In the genomic region with DNA sequence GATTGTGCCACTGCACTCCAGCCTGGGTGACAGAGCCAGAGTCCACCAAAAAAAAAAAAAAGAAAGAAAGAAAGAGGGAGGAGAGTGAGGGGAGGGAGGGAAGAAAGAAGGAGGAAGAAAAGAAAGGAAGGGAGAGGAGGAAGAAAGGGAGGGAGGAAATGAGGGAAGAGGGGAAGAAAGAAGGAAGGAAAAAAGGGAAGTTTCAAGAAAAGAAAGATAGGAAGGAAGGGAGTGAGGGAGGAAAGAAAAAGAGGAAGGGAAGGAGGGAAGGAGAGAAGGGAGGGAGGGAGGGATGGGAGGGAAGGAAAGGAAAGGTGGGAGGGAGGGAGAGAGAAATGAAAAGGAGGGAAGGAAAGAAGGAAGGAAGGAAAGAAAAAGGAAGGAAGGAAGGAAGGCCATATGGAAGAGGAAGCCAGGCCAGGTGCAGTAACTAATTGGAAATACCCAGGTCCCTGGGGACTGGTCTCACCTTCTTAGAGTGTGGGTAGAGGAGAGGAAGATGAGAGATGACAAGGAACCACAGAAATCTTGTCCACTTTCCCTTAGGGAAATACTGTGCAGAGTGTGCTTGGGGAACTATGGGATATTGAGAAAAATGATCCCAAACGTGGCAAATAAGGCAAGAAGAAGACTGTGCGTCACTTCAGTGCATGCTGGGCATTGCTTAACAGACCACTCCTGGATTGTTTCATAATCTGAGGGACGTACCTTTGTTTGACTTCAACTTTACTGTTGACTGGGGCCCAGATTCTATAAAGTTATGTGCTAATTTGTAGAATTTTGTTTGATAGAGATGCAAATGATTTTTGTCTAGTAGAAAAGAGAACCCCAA, we compare ENCODE assay signal across 14 cellular contexts.
"Had no signal": no experiment of that assay in that cellular context is flagged by ENCODE, and none has a peak within 500 bp of the region (broad histone marks: within the 10 kb centered on the region; RNA-seq: fewer than 3 reads in every experiment).

No MANE protein-coding gene starts in this region.

- H3K36me3 Mint-ChIP-seq: activated naive CD4-positive, alpha-beta T cell treated with anti-CD3 and anti-CD28 coated beads, Interleukin-2, amount 50 U/mL, for 72 hours; immature natural killer cell; natural killer cell had no signal

- H3K4me3 ChIP-seq: mucosa of descending colon, suprapubic skin, upper lobe of left lung had no signal

- DNase-seq: activated effector memory CD4-positive, alpha-beta T cell treated with anti-CD3 and anti-CD28 coated beads, Interleukin-2, amount 50 U/mL, for 16 hours; activated T-cell treated with anti-CD3 and anti-CD28 coated beads, Interleukin-2, amount 50 U/mL, for 24 hours; brain microvascular endothelial cell; endodermal cell; erythroblast; immature natural killer cell; mucosa of descending colon; natural killer cell; posterior cingulate gyrus; right cardiac atrium; stimulated activated naive CD4-positive, alpha-beta T cell had no signal

- ATAC-seq: activated naive CD4-positive, alpha-beta T cell treated with anti-CD3 and anti-CD28 coated beads, Interleukin-2, amount 50 U/mL, for 72 hours; mucosa of descending colon; natural killer cell; right cardiac atrium had no signal

- H3K9me3 ChIP-seq: mucosa of descending colon, suprapubic skin had no signal

- H3K27ac Mint-ChIP-seq: activated naive CD4-positive, alpha-beta T cell treated with anti-CD3 and anti-CD28 coated beads, Interleukin-2, amount 50 U/mL, for 72 hours; activated T-cell treated with anti-CD3 and anti-CD28 coated beads, Interleukin-2, amount 50 U/mL, for 24 hours; endodermal cell; immature natural killer cell; natural killer cell had no signal

- H3K9me3 Mint-ChIP-seq: immature natural killer cell, natural killer cell had no signal

- H3K27ac ChIP-seq: brain microvascular endothelial cell, suprapubic skin, upper lobe of left lung had no signal

- H3K27me3 ChIP-seq: brain microvascular endothelial cell, suprapubic skin, upper lobe of left lung had no signal

- H3K4me1 ChIP-seq: suprapubic skin, upper lobe of left lung had no signal

- H3K4me3 Mint-ChIP-seq: activated T-cell treated with anti-CD3 and anti-CD28 coated beads, Interleukin-2, amount 50 U/mL, for 24 hours; endodermal cell; immature natural killer cell; natural killer cell had no signal

- H3K4me1 Mint-ChIP-seq: endodermal cell had no signal

- H3K36me3 ChIP-seq: brain microvascular endothelial cell, suprapubic skin, upper lobe of left lung had no signal
